Comparison of ENCODE assay signal across 8 cellular contexts in genomic region chrX:47751670-47752069, GRCh38.
DNase-seq lines count a peak whose midpoint lies in the region; ATAC-seq and TF ChIP-seq lines count a peak whose summit lies in the region.

No MANE protein-coding gene starts in this region.

- CTCF ChIA-PET in activated CD4-positive, alpha-beta T cell treated with anti-CD3 and anti-CD28 coated beads, Interleukin-2, amount 10 ng/mL, durations not matched to agents 7 days and 5 days (lab: Charles Lee): no interaction called here

- no peaks in the 10 kb centered on the region for H3K9me2 ChIP-seq in Karpas-422 (replicated peaks; ENCODE audit: insufficient read depth, low read length)

- H3K9me3 ChIP-seq in DND-41 (ENCODE audit: insufficient read depth, low read length, severe bottlenecking) (no peaks in the 10 kb centered on the region), Karpas-422 (ENCODE audit: low read length) (no peaks in the 10 kb centered on the region)

- no peak overlapping the region for H2AFZ ChIP-seq in DND-41 (ENCODE audit: low read depth, low read length)
- no peak overlapping the region for H2AFZ ChIP-seq in Karpas-422 (ENCODE audit: low read length)

- no peak overlapping the region for H3K27ac Mint-ChIP-seq in activated CD4-positive, alpha-beta T cell treated with anti-CD3 and anti-CD28 coated beads, Interleukin-2, amount 10 ng/mL, durations not matched to agents 7 days and 5 days

- H3K79me2 ChIP-seq in DND-41 (ENCODE audit: insufficient read depth, low read length): no peaks in the 10 kb centered on the region
- H3K79me2 ChIP-seq in Karpas-422 (ENCODE audit: low read length): no peaks in the 10 kb centered on the region

- H3K4me1 ChIP-seq in DND-41 (ENCODE audit: insufficient read depth, low read length) (no peaks in the 10 kb centered on the region), Karpas-422 (ENCODE audit: low read length) (no peaks in the 10 kb centered on the region)

- POLR2A ChIA-PET in activated CD4-positive, alpha-beta T cell treated with anti-CD3 and anti-CD28 coated beads, Interleukin-2, amount 10 ng/mL, durations not matched to agents 7 days and 5 days (lab: Charles Lee): no interaction called here

- no peaks in the 10 kb centered on the region for H3K27me3 ChIP-seq in DND-41 (ENCODE audit: insufficient read depth, low read length, poor library complexity)
- H3K27me3 ChIP-seq in Karpas-422 (ENCODE audit: low read length): no peaks in the 10 kb centered on the region

- peak; percentile 49; the same call in 2 of the 3 replicates for ATAC-seq in DND-41 (ENCODE audit: insufficient read depth, low read depth)

- H3K4me3 Mint-ChIP-seq in activated CD4-positive, alpha-beta T cell treated with anti-CD3 and anti-CD28 coated beads, Interleukin-2, amount 10 ng/mL, durations not matched to agents 7 days and 5 days: no peak overlapping the region

- H3K27me3 Mint-ChIP-seq in activated CD4-positive, alpha-beta T cell treated with anti-CD3 and anti-CD28 coated beads, Interleukin-2, amount 10 ng/mL, durations not matched to agents 7 days and 5 days: no peaks in the 10 kb centered on the region

- H3K4me1 Mint-ChIP-seq in activated CD4-positive, alpha-beta T cell treated with anti-CD3 and anti-CD28 coated beads, Interleukin-2, amount 10 ng/mL, durations not matched to agents 7 days and 5 days: peaks cover 5% of the 10 kb centered on the region

- H4K20me1 ChIP-seq in DND-41 (ENCODE audit: insufficient read depth, low read length): no peaks in the 10 kb centered on the region
- no peaks in the 10 kb centered on the region for H4K20me1 ChIP-seq in Karpas-422 (ENCODE audit: insufficient read depth, low read depth, low read length)

- H3K27ac ChIP-seq in DND-41 (ENCODE audit: low read length) (no peak overlapping the region), Karpas-422 (ENCODE audit: low read length) (no peak overlapping the region)

- no peak overlapping the region for H3K9ac ChIP-seq in DND-41 (ENCODE audit: low read depth, low read length)
- H3K9ac ChIP-seq in Karpas-422 (ENCODE audit: low read length): no peak overlapping the region

- no peaks in the 10 kb centered on the region for H3K36me3 Mint-ChIP-seq in activated CD4-positive, alpha-beta T cell treated with anti-CD3 and anti-CD28 coated beads, Interleukin-2, amount 10 ng/mL, durations not matched to agents 7 days and 5 days (ENCODE audit: low read depth)

- H3K4me3 ChIP-seq in DND-41 (ENCODE audit: low read depth in 1 of 2, low read length in 2 of 2) (no peak overlapping the region), Karpas-422 (ENCODE audit: low read length) (no peak overlapping the region)

- H3K4me2 ChIP-seq in DND-41 (ENCODE audit: insufficient read depth, low read length) (no peak overlapping the region), Karpas-422 (ENCODE audit: low read depth, low read length, poor library complexity, severe bottlenecking) (no peak overlapping the region)

- peak; percentile 53 for TF ChIP-seq CTCF in DND-41 (IDR thresholded peaks at IDR 0.05; ENCODE audit: borderline replicate concordance, extremely low read depth, low read length, poor library complexity, severe bottlenecking)

- peak; percentile 19 for DNase-seq in DND-41
- DNase-seq in Karpas-422: peak; percentile 78
- peak; percentile 23 for DNase-seq in activated CD4-positive, alpha-beta T cell treated with anti-CD3 and anti-CD28 coated beads, Interleukin-2, amount 10 ng/mL, durations not matched to agents 7 days and 5 days
- DNase-seq in glomerular visceral epithelial cell (ENCODE audit: extremely low spot score): peak; percentile 55
- DNase-seq in stimulated activated CD8-positive, alpha-beta memory T cell treated with anti-CD3 and anti-CD28 coated beads, Interleukin-15, amount 100 ng/mL, for 48 hours (ENCODE audit: low read depth in 2 of 2): peak; percentile 5 to 12
- DNase-seq in NCI-H187 (lab: John Stamatoyannopoulos, UW): no peak
- no peak for DNase-seq in GF-D8 (lab: John Stamatoyannopoulos, UW)
- DNase-seq in HuH-7 (ENCODE audit: low spot score): no peak

- H3K9me3 Mint-ChIP-seq in activated CD4-positive, alpha-beta T cell treated with anti-CD3 and anti-CD28 coated beads, Interleukin-2, amount 10 ng/mL, durations not matched to agents 7 days and 5 days: no peaks in the 10 kb centered on the region

- H3K36me3 ChIP-seq in DND-41 (ENCODE audit: insufficient read depth, low read length) (no peaks in the 10 kb centered on the region), Karpas-422 (ENCODE audit: insufficient read depth, low read length) (no peaks in the 10 kb centered on the region)

Comparison
In these comparisons a context has a peak if more than half of its experiments do, and no peak if none do; other contexts are left out.
1. DNase-seq: peak in DND-41 (single experiment), Karpas-422 (single experiment), activated CD4-positive, alpha-beta T cell treated with anti-CD3 and anti-CD28 coated beads, Interleukin-2, amount 10 ng/mL, durations not matched to agents 7 days and 5 days (single experiment), glomerular visceral epithelial cell (single experiment) and stimulated activated CD8-positive, alpha-beta memory T cell treated with anti-CD3 and anti-CD28 coated beads, Interleukin-15, amount 100 ng/mL, for 48 hours (2 of 2); none in NCI-H187 (0 of 2), GF-D8 (single experiment) and HuH-7 (single experiment).